ENCODE assay signal across 1 cellular context in genomic region chr4:99949999-99950912, GRCh38.
TF ChIP-seq lines count a peak whose summit lies in the region.

Gene H2AZ1 (minus strand): TSS chr4:99950275. CDS start chr4:99950170, 105 bp downstream.

TF ChIP-seq in HepG2, 621 proteins besides CTCF, POLR2A, EP300 and RAD21 (continued from another document and continues in another):
- TF ChIP-seq ARID5B (CRISPR knock-in tag; IDR thresholded peaks at IDR 0.05) (peak; percentile 26; the same call in 1 of the 2 replicates), FOXP1 (IDR thresholded peaks at IDR 0.05) (no peak), FOXP1 (CRISPR knock-in tag; IDR thresholded peaks at IDR 0.05) (no peak), MLLT10 (CRISPR knock-in tag; IDR thresholded peaks at IDR 0.05) (no peak), ZNF598 (CRISPR knock-in tag; IDR thresholded peaks at IDR 0.05; ENCODE audit: borderline replicate concordance) (no peak), KLF13 (CRISPR knock-in tag; IDR thresholded peaks at IDR 0.05) (no peak), ZNF816 (CRISPR knock-in tag; IDR thresholded peaks at IDR 0.05; ENCODE audit: borderline replicate concordance) (0 out of 2 replicates have a peak, but pooled peaks have one; percentile 53), CBFB (CRISPR knock-in tag; IDR thresholded peaks at IDR 0.05) (0 out of 2 replicates have a peak, but pooled peaks have one; percentile 33), NPAS2 (CRISPR knock-in tag; IDR thresholded peaks at IDR 0.05; ENCODE audit: borderline replicate concordance) (no peak), NCOR1 (IDR thresholded peaks at IDR 0.05; ENCODE audit: borderline replicate concordance, low read length) (no peak), RFXAP (CRISPR knock-in tag; IDR thresholded peaks at IDR 0.05; ENCODE audit: borderline replicate concordance) (0 out of 2 replicates have a peak, but pooled peaks have one; percentile 74), RARA (CRISPR knock-in tag; IDR thresholded peaks at IDR 0.05) (0 out of 2 replicates have a peak, but pooled peaks have one; percentile 3), ZNF605 (CRISPR knock-in tag; IDR thresholded peaks at IDR 0.05) (no peak), MAZ (IDR thresholded peaks at IDR 0.05; ENCODE audit: borderline replicate concordance, low read depth, low read length) (peak; percentile 5; the same call in 1 of the 2 replicates), MAZ (CRISPR knock-in tag; IDR thresholded peaks at IDR 0.05; ENCODE audit: low read depth) (peak; percentile 87; the same call in 1 of the 2 replicates), BORCS8-MEF2B (CRISPR knock-in tag; IDR thresholded peaks at IDR 0.05) (no peak; the same call in 1 of the 2 replicates), NONO (IDR thresholded peaks at IDR 0.05) (no peak), NONO (CRISPR knock-in tag; conservative IDR thresholded peaks at IDR 0.05) (no peak; the same call in 1 of the 2 replicates), ZNF878 (CRISPR knock-in tag; IDR thresholded peaks at IDR 0.05) (peak; percentile 87; the same call in 1 of the 2 replicates), ZSCAN29 (CRISPR knock-in tag; conservative IDR thresholded peaks at IDR 0.05) (no peak), PTBP1 (IDR thresholded peaks at IDR 0.05; ENCODE audit: low read depth, low read length, poor library complexity, severe bottlenecking) (no peak), JUN (CRISPR knock-in tag; IDR thresholded peaks at IDR 0.05) (no peak), SATB2 (CRISPR knock-in tag; IDR thresholded peaks at IDR 0.05) (0 out of 2 replicates have a peak, but pooled peaks have one; percentile 25), ZZZ3 (CRISPR knock-in tag; IDR thresholded peaks at IDR 0.05; ENCODE audit: borderline replicate concordance) (no peak), HNRNPLL (IDR thresholded peaks at IDR 0.05; ENCODE audit: low read depth, low read length, poor library complexity, severe bottlenecking) (peak; percentile 84), HDAC1 (CRISPR knock-in tag; IDR thresholded peaks at IDR 0.05) (peak; percentile 17), ZFP36L2 (CRISPR knock-in tag; IDR thresholded peaks at IDR 0.05) (no peak), FLYWCH1 (CRISPR knock-in tag; IDR thresholded peaks at IDR 0.05) (no peak), TOPORS (CRISPR knock-in tag; IDR thresholded peaks at IDR 0.05) (no peak), ZSCAN25 (CRISPR knock-in tag; IDR thresholded peaks at IDR 0.05) (no peak), ZNF569 (CRISPR knock-in tag; IDR thresholded peaks at IDR 0.05; ENCODE audit: borderline replicate concordance) (no peak), ZNF205 (CRISPR knock-in tag; IDR thresholded peaks at IDR 0.05) (peak; percentile 28; the same call in 1 of the 2 replicates), ZNF451 (CRISPR knock-in tag; IDR thresholded peaks at IDR 0.05) (no peak), HMGA1 (CRISPR knock-in tag; conservative IDR thresholded peaks at IDR 0.05) (no peak), STAT5B (CRISPR knock-in tag; IDR thresholded peaks at IDR 0.05) (no peak), KDM4B (CRISPR knock-in tag; IDR thresholded peaks at IDR 0.05) (no peak), RBFOX2 (IDR thresholded peaks at IDR 0.05; ENCODE audit: low read depth, low read length) (peak; percentile 69), ZNF749 (CRISPR knock-in tag; IDR thresholded peaks at IDR 0.05; ENCODE audit: borderline replicate concordance) (peak; percentile 45; the same call in 1 of the 2 replicates), NKX3-1 (CRISPR knock-in tag; IDR thresholded peaks at IDR 0.05) (no peak), ASH2L (IDR thresholded peaks at IDR 0.05; ENCODE audit: insufficient read length, low read depth, low read length) (peak; percentile 70), GMEB1 (CRISPR knock-in tag; IDR thresholded peaks at IDR 0.05; ENCODE audit: borderline replicate concordance) (peak; percentile 41), ZNF672 (CRISPR knock-in tag; IDR thresholded peaks at IDR 0.05) (no peak)
- TF ChIP-seq, protein P1, sequence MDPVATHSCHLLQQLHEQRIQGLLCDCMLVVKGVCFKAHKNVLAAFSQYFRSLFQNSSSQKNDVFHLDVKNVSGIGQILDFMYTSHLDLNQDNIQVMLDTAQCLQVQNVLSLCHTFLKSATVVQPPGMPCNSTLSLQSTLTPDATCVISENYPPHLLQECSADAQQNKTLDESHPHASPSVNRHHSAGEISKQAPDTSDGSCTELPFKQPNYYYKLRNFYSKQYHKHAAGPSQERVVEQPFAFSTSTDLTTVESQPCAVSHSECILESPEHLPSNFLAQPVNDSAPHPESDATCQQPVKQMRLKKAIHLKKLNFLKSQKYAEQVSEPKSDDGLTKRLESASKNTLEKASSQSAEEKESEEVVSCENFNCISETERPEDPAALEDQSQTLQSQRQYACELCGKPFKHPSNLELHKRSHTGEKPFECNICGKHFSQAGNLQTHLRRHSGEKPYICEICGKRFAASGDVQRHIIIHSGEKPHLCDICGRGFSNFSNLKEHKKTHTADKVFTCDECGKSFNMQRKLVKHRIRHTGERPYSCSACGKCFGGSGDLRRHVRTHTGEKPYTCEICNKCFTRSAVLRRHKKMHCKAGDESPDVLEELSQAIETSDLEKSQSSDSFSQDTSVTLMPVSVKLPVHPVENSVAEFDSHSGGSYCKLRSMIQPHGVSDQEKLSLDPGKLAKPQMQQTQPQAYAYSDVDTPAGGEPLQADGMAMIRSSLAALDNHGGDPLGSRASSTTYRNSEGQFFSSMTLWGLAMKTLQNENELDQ (CRISPR knock-in tag; IDR thresholded peaks at IDR 0.05; ENCODE audit: borderline replicate concordance) = no peak; the same call in 1 of the 2 replicates
- TF ChIP-seq, protein P2, sequence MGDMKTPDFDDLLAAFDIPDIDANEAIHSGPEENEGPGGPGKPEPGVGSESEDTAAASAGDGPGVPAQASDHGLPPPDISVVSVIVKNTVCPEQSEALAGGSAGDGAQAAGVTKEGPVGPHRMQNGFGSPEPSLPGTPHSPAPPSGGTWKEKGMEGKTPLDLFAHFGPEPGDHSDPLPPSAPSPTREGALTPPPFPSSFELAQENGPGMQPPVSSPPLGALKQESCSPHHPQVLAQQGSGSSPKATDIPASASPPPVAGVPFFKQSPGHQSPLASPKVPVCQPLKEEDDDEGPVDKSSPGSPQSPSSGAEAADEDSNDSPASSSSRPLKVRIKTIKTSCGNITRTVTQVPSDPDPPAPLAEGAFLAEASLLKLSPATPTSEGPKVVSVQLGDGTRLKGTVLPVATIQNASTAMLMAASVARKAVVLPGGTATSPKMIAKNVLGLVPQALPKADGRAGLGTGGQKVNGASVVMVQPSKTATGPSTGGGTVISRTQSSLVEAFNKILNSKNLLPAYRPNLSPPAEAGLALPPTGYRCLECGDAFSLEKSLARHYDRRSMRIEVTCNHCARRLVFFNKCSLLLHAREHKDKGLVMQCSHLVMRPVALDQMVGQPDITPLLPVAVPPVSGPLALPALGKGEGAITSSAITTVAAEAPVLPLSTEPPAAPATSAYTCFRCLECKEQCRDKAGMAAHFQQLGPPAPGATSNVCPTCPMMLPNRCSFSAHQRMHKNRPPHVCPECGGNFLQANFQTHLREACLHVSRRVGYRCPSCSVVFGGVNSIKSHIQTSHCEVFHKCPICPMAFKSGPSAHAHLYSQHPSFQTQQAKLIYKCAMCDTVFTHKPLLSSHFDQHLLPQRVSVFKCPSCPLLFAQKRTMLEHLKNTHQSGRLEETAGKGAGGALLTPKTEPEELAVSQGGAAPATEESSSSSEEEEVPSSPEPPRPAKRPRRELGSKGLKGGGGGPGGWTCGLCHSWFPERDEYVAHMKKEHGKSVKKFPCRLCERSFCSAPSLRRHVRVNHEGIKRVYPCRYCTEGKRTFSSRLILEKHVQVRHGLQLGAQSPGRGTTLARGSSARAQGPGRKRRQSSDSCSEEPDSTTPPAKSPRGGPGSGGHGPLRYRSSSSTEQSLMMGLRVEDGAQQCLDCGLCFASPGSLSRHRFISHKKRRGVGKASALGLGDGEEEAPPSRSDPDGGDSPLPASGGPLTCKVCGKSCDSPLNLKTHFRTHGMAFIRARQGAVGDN (CRISPR knock-in tag; IDR thresholded peaks at IDR 0.05) = peak; percentile 83
- TF ChIP-seq, protein P3, sequence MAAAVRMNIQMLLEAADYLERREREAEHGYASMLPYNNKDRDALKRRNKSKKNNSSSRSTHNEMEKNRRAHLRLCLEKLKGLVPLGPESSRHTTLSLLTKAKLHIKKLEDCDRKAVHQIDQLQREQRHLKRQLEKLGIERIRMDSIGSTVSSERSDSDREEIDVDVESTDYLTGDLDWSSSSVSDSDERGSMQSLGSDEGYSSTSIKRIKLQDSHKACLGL (CRISPR knock-in tag; IDR thresholded peaks at IDR 0.05) = peak; percentile 50; the same call in 1 of the 2 replicates
- TF ChIP-seq, protein P4, sequence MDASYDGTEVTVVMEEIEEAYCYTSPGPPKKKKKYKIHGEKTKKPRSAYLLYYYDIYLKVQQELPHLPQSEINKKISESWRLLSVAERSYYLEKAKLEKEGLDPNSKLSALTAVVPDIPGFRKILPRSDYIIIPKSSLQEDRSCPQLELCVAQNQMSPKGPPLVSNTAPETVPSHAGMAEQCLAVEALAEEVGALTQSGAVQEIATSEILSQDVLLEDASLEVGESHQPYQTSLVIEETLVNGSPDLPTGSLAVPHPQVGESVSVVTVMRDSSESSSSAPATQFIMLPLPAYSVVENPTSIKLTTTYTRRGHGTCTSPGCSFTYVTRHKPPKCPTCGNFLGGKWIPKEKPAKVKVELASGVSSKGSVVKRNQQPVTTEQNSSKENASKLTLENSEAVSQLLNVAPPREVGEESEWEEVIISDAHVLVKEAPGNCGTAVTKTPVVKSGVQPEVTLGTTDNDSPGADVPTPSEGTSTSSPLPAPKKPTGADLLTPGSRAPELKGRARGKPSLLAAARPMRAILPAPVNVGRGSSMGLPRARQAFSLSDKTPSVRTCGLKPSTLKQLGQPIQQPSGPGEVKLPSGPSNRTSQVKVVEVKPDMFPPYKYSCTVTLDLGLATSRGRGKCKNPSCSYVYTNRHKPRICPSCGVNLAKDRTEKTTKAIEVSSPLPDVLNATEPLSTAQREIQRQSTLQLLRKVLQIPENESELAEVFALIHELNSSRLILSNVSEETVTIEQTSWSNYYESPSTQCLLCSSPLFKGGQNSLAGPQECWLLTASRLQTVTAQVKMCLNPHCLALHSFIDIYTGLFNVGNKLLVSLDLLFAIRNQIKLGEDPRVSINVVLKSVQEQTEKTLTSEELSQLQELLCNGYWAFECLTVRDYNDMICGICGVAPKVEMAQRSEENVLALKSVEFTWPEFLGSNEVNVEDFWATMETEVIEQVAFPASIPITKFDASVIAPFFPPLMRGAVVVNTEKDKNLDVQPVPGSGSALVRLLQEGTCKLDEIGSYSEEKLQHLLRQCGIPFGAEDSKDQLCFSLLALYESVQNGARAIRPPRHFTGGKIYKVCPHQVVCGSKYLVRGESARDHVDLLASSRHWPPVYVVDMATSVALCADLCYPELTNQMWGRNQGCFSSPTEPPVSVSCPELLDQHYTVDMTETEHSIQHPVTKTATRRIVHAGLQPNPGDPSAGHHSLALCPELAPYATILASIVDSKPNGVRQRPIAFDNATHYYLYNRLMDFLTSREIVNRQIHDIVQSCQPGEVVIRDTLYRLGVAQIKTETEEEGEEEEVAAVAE (CRISPR knock-in tag; IDR thresholded peaks at IDR 0.05; ENCODE audit: borderline replicate concordance) = peak; percentile 31; the same call in 1 of the 2 replicates
- TF ChIP-seq, protein P5, sequence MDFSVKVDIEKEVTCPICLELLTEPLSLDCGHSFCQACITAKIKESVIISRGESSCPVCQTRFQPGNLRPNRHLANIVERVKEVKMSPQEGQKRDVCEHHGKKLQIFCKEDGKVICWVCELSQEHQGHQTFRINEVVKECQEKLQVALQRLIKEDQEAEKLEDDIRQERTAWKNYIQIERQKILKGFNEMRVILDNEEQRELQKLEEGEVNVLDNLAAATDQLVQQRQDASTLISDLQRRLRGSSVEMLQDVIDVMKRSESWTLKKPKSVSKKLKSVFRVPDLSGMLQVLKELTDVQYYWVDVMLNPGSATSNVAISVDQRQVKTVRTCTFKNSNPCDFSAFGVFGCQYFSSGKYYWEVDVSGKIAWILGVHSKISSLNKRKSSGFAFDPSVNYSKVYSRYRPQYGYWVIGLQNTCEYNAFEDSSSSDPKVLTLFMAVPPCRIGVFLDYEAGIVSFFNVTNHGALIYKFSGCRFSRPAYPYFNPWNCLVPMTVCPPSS (IDR thresholded peaks at IDR 0.05) = no peak
